In genomic region chr4:3046623-3047022, GRCh38 we compare ENCODE assay signal across 18 cellular contexts. TPM values are rescaled to one million over a fixed set of nuclear protein-coding genes. Genes with fewer than 3 reads are reported as not detected.
"Had no signal": no experiment of that assay in that cellular context is flagged by ENCODE, and none has a peak within 500 bp of the region (broad histone marks: within the 10 kb centered on the region; RNA-seq: fewer than 3 reads in every experiment).

No MANE protein-coding gene starts in this region.

- H3K4me1 Mint-ChIP-seq: neural progenitor cell had no signal

- H3K4me3 ChIP-seq: body of pancreas, neural progenitor cell, ovary had no signal

- H3K4me3 Mint-ChIP-seq: neural progenitor cell had no signal

- H3K4me1 ChIP-seq: colonic mucosa, neural progenitor cell had no signal

- H3K4me2 ChIP-seq: neural progenitor cell had no signal

- H3K9me3 Mint-ChIP-seq: activated naive CD4-positive, alpha-beta T cell treated with anti-CD3 and anti-CD28 coated beads, Interleukin-2, amount 50 U/mL, for 72 hours had no signal

- H2AFZ ChIP-seq: neural progenitor cell had no signal

- H3K9ac ChIP-seq: neural progenitor cell had no signal

- H3K9me3 ChIP-seq: body of pancreas, colonic mucosa, esophagus squamous epithelium, ovary, right lobe of liver, thoracic aorta, upper lobe of right lung had no signal

- H3K27ac ChIP-seq: body of pancreas, colonic mucosa, neural progenitor cell, ovary, right lobe of liver, thoracic aorta, upper lobe of right lung had no signal

- H3K36me3 ChIP-seq: colonic mucosa, esophagus squamous epithelium, neural progenitor cell, ovary, right lobe of liver, thoracic aorta, upper lobe of right lung had no signal

- H3K27ac Mint-ChIP-seq: neural progenitor cell had no signal

- H3K27me3 ChIP-seq: body of pancreas, colonic mucosa, esophagus squamous epithelium, neural progenitor cell, ovary, right lobe of liver, upper lobe of right lung had no signal

- H3K36me3 Mint-ChIP-seq: neural progenitor cell had no signal

- DNase-seq: activated CD4-positive, alpha-beta T cell treated with anti-CD3 and anti-CD28 coated beads, Interleukin-2, amount 10 ng/mL, durations not matched to agents 24 days and 14 days; activated CD8-positive, alpha-beta T cell treated with anti-CD3 and anti-CD28 coated beads, Interleukin-2, amount 10 ng/mL, durations not matched to agents 7 days and 5 days; activated gamma-delta T cell; esophagus squamous epithelium had no signal

RNA-seq across cellular contexts. Expression of gene HTT-AS, which starts 27.7 kb away (rescaled TPM):
- total RNA-seq: activated CD4-positive, alpha-beta T cell treated with anti-CD3 and anti-CD28 coated beads, Interleukin-2, amount 10 ng/mL, durations not matched to agents 24 days and 14 days; activated CD8-positive, alpha-beta T cell treated with anti-CD3 and anti-CD28 coated beads, Interleukin-2, amount 10 ng/mL, durations not matched to agents 7 days and 5 days; activated naive CD4-positive, alpha-beta T cell treated with anti-CD3 and anti-CD28 coated beads, Interleukin-2, amount 50 U/mL, for 72 hours; body of pancreas; colonic mucosa; esophagus squamous epithelium; fibroblast of villous mesenchyme; kidney epithelial cell; liver; mesenteric fat pad; ovary; pulmonary artery endothelial cell; right lobe of liver; T-helper 2 cell treated with Interferon-gamma antibody and Interleukin-4, amounts not matched to agents 100 ng/mL and 5 ng/mL, for 36 hours; thoracic aorta; upper lobe of right lung had no signal
- polyA plus RNA-seq: liver, ovary had no signal
